12 cellular contexts compared by ENCODE assay signal in genomic region chr9:136403915-136404800, GRCh38. TPM values are rescaled to one million over a fixed set of nuclear protein-coding genes. Genes with fewer than 3 reads are reported as not detected.
DNase-seq lines count a peak whose midpoint lies in the region; ATAC-seq and TF ChIP-seq lines count a peak whose summit lies in the region.
"Had no signal": no experiment of that assay in that cellular context is flagged by ENCODE, and none has a peak within 500 bp of the region (broad histone marks: within the 10 kb centered on the region; RNA-seq: fewer than 3 reads in every experiment).

No MANE protein-coding gene starts in this region.

- POLR2A ChIA-PET in CD4-positive, alpha-beta T cell (lab: Charles Lee), result interaction anchor here (0.8 to 2.0 kb wide), 6 partner anchors 14 to 136 kb away, joined by 4 to 7 read pairs (median 6); partner anchors contain the start of genes DNLZ and INPP5E
- POLR2A ChIA-PET in naive thymus-derived CD8-positive, alpha-beta T cell (lab: Charles Lee), result interaction anchor here (0.6 to 5.7 kb wide), 4 partner anchors 9 to 40 kb away, joined by 3 to 34 read pairs (median 4); partner anchors contain the start of gene DNLZ

- H3K27ac ChIP-seq in CD4-positive, alpha-beta T cell (ENCODE audit: low read depth, low read length), result peak overlapping the region; percentile 52

- no peak overlapping the region for H2AFZ ChIP-seq in Loucy (ENCODE audit: low read length)

- peak overlapping the region; percentile 46 for H3K9ac ChIP-seq in Loucy (ENCODE audit: low read depth, low read length, poor library complexity, severe bottlenecking)

- H3F3A ChIP-seq in Loucy (ENCODE audit: low read depth), result 0 out of 2 replicates have a peak, but pooled peaks cover 4% of the 10 kb centered on the region

- no peak for ATAC-seq in CD4-positive, alpha-beta T cell (ENCODE audit: poor library complexity)
- peak; percentile 5 to 8 for ATAC-seq in naive thymus-derived CD8-positive, alpha-beta T cell
- no peak for ATAC-seq in HG02571 (IDR thresholded peaks at IDR 0.05; ENCODE audit: unreplicated experiment)
- ATAC-seq: left lobe of liver had no signal

- intact Hi-C loops in CD4-positive, alpha-beta T cell (cut with DNase I, micrococcal nuclease), result loop anchor here in 1 of 2 experiments (10.0 kb wide), 3 partner anchors 141 to 439 kb away; partner anchors contain the start of genes NOTCH1, RABL6 and UBAC1
- intact Hi-C loops in CD14-positive monocyte (cut with micrococcal nuclease), result loop anchor here in 1 of 2 donors (5.0 kb wide), 1 partner anchor 42 kb away; the partner anchor contains the start of gene DNLZ

- no peaks in the 10 kb centered on the region for H3K27me3 ChIP-seq in CD4-positive, alpha-beta T cell (ENCODE audit: control insufficient read depth, insufficient read depth, low read length)
- no peaks in the 10 kb centered on the region for H3K27me3 ChIP-seq in Loucy (ENCODE audit: insufficient read depth, low read length, poor library complexity, severe bottlenecking)

- H3K4me3 Mint-ChIP-seq in CD4-positive, alpha-beta T cell, result peak overlapping the region; percentile 74
- peak overlapping the region; percentile 70 for H3K4me3 Mint-ChIP-seq in activated T-cell treated with anti-CD3 and anti-CD28 coated beads, Interleukin-2, amount 50 U/mL, for 24 hours
- peak overlapping the region; percentile 39 to 77 (median 70) for H3K4me3 Mint-ChIP-seq in naive thymus-derived CD8-positive, alpha-beta T cell
- no peak overlapping the region for H3K4me3 Mint-ChIP-seq in CD14-positive monocyte

- no peaks in the 10 kb centered on the region for H3K27me3 Mint-ChIP-seq in CD4-positive, alpha-beta T cell
- no peaks in the 10 kb centered on the region for H3K27me3 Mint-ChIP-seq in activated T-cell treated with anti-CD3 and anti-CD28 coated beads, Interleukin-2, amount 50 U/mL, for 24 hours
- no peaks in the 10 kb centered on the region for H3K27me3 Mint-ChIP-seq in naive thymus-derived CD8-positive, alpha-beta T cell
- peaks cover 0 to 4% (median 2%) of the 10 kb centered on the region in 3 donors for H3K27me3 Mint-ChIP-seq in CD14-positive monocyte (ENCODE audit: low read depth in 3 of 3)

- no peaks in the 10 kb centered on the region for H3K9me3 Mint-ChIP-seq in CD4-positive, alpha-beta T cell
- H3K9me3 Mint-ChIP-seq in activated T-cell treated with anti-CD3 and anti-CD28 coated beads, Interleukin-2, amount 50 U/mL, for 24 hours, result no peaks in the 10 kb centered on the region
- H3K9me3 Mint-ChIP-seq in naive thymus-derived CD8-positive, alpha-beta T cell, result no peaks in the 10 kb centered on the region
- peaks cover 0 to 2% (median 0%) of the 10 kb centered on the region in 7 donors for H3K9me3 Mint-ChIP-seq in CD14-positive monocyte

- H3K79me2 ChIP-seq in Loucy (ENCODE audit: insufficient read depth, low read length), result peaks cover 31% of the 10 kb centered on the region

- peak overlapping the region; percentile 74 for H3K4me2 ChIP-seq in Loucy (ENCODE audit: low read depth, low read length, poor library complexity, severe bottlenecking)

- peaks cover 53% of the 10 kb centered on the region for H3K4me1 Mint-ChIP-seq in CD4-positive, alpha-beta T cell (ENCODE audit: low read depth)
- H3K4me1 Mint-ChIP-seq in activated T-cell treated with anti-CD3 and anti-CD28 coated beads, Interleukin-2, amount 50 U/mL, for 24 hours (ENCODE audit: low read depth), result peaks cover 73% of the 10 kb centered on the region
- H3K4me1 Mint-ChIP-seq in naive thymus-derived CD8-positive, alpha-beta T cell, result peaks cover 32 to 75% (median 55%) of the 10 kb centered on the region in 4 donors
- H3K4me1 Mint-ChIP-seq in CD14-positive monocyte, result peaks cover 17% of the 10 kb centered on the region

- peaks cover 8% of the 10 kb centered on the region for H4K20me1 ChIP-seq in Loucy (ENCODE audit: insufficient read depth, low read length, poor library complexity, severe bottlenecking)

- no peaks in the 10 kb centered on the region for H3K9me2 ChIP-seq in Loucy (replicated peaks; ENCODE audit: low read depth, low read length)

- H3K36me3 Mint-ChIP-seq in CD4-positive, alpha-beta T cell (ENCODE audit: low read depth), result peaks cover 47% of the 10 kb centered on the region
- H3K36me3 Mint-ChIP-seq in activated T-cell treated with anti-CD3 and anti-CD28 coated beads, Interleukin-2, amount 50 U/mL, for 24 hours (ENCODE audit: low read depth), result peaks cover 78% of the 10 kb centered on the region
- peaks cover 0 to 39% (median 5%) of the 10 kb centered on the region in 3 donors for H3K36me3 Mint-ChIP-seq in naive thymus-derived CD8-positive, alpha-beta T cell
- peaks cover 37 to 62% of the 10 kb centered on the region in 2 donors for H3K36me3 Mint-ChIP-seq in CD14-positive monocyte

- TF ChIP-seq CTCF in CD4-positive, alpha-beta T cell (IDR thresholded peaks at IDR 0.05), result no peak
- TF ChIP-seq CTCF in Loucy (conservative IDR thresholded peaks at IDR 0.05; ENCODE audit: low read length), result no peak
- TF ChIP-seq CTCF in CD14-positive monocyte (IDR thresholded peaks at IDR 0.05), result no peak

- CTCF ChIA-PET in CD4-positive, alpha-beta T cell (lab: Charles Lee), result interaction anchor here (1.8 kb wide), 1 partner anchor 41 kb away, joined by 18 read pairs; the partner anchor contains the start of gene DNLZ

- no peaks in the 10 kb centered on the region for H3K9me3 ChIP-seq in CD4-positive, alpha-beta T cell (ENCODE audit: control insufficient read depth, low read length)
- H3K9me3 ChIP-seq in Loucy (ENCODE audit: insufficient read depth, low read depth, low read length), result no peaks in the 10 kb centered on the region

- peaks cover 41% of the 10 kb centered on the region for H3K4me1 ChIP-seq in Loucy (ENCODE audit: insufficient read depth, low read length, poor library complexity, severe bottlenecking)

- H3K4me3 ChIP-seq in Loucy (ENCODE audit: low read length, poor library complexity, severe bottlenecking), result peak overlapping the region; percentile 37

- peak in 2 of 10 experiments; percentile 16 to 23 for DNase-seq in CD4-positive, alpha-beta T cell
- peak; percentile 62 for DNase-seq in activated T-cell treated with anti-CD3 and anti-CD28 coated beads, Interleukin-2, amount 50 U/mL, for 24 hours
- DNase-seq in naive thymus-derived CD8-positive, alpha-beta T cell, result peak in 4 of 10 donors; percentile 13 to 36 (median 25)
- DNase-seq in CD14-positive monocyte (ENCODE audit: low spot score) (no peak), NCI-H1417 (lab: John Stamatoyannopoulos, UW) (no peak), NCI-H446 treated with DMSO at 0.1 percent for 48 hours (lab: John Stamatoyannopoulos, UW) (no peak)
- DNase-seq: foreskin fibroblast, GF-D8, NCI-H2029 had no signal

- H3K36me3 ChIP-seq in Loucy (ENCODE audit: insufficient read depth, low read length), result peaks cover 6% of the 10 kb centered on the region; the same call in 1 of the 2 replicates

- peak overlapping the region; percentile 91 for H3K27ac Mint-ChIP-seq in CD4-positive, alpha-beta T cell
- peak overlapping the region; percentile 96 for H3K27ac Mint-ChIP-seq in activated T-cell treated with anti-CD3 and anti-CD28 coated beads, Interleukin-2, amount 50 U/mL, for 24 hours
- peak overlapping the region; percentile 74 to 96 (median 88) for H3K27ac Mint-ChIP-seq in naive thymus-derived CD8-positive, alpha-beta T cell
- H3K27ac Mint-ChIP-seq in CD14-positive monocyte, result peak overlapping the region in 3 of 7 donors; percentile 41 to 74 (median 67)

RNA-seq across cellular contexts. Expression of gene SNAPC4, which starts 4.2 kb away (rescaled TPM):
- total RNA-seq in CD4-positive, alpha-beta T cell, result 1 to 10 TPM; 7.7 to 8.0 TPM
- total RNA-seq in naive thymus-derived CD8-positive, alpha-beta T cell, result 10 to 100 TPM; 13.7 to 15.6 TPM
- 1 to 10 TPM in 2 of 3 donors, under 1 TPM in 1; 0.90 to 2.0 (median 1.3) TPM for polyA plus RNA-seq in naive thymus-derived CD8-positive, alpha-beta T cell
- 1 to 10 TPM in 1 of 2 donors, under 1 TPM in 1; 0.59 to 1.2 TPM for polyA plus RNA-seq in CD14-positive monocyte

RNA-seq across cellular contexts. Expression of gene ENTR1, which starts 6.3 kb away (rescaled TPM):
- 10 to 100 TPM; 37.7 to 43.2 TPM for total RNA-seq in CD4-positive, alpha-beta T cell
- total RNA-seq in naive thymus-derived CD8-positive, alpha-beta T cell, result 10 to 100 TPM; 88.1 to 96.0 TPM
- polyA plus RNA-seq in naive thymus-derived CD8-positive, alpha-beta T cell, result 10 to 100 TPM in 2 of 3 donors, 1 to 10 TPM in 1; 9.7 to 16.8 (median 11.4) TPM
- 1 to 10 TPM; 3.3 to 9.6 TPM for polyA plus RNA-seq in CD14-positive monocyte

RNA-seq across cellular contexts. Expression of gene PMPCA, which starts 6.3 kb away (rescaled TPM):
- 100 to 1,000 TPM; 107 to 109 TPM for total RNA-seq in CD4-positive, alpha-beta T cell
- 10 to 100 TPM; 67.8 to 73.2 TPM for total RNA-seq in naive thymus-derived CD8-positive, alpha-beta T cell
- 10 to 100 TPM; 37.0 to 47.0 (median 42.1) TPM for polyA plus RNA-seq in naive thymus-derived CD8-positive, alpha-beta T cell
- polyA plus RNA-seq in CD14-positive monocyte, result 10 to 100 TPM; 23.1 to 24.9 TPM

RNA-seq across cellular contexts. Expression of gene CARD9, which starts 30.7 kb away (rescaled TPM):
- under 1 TPM; 0.36 to 0.64 TPM for total RNA-seq in CD4-positive, alpha-beta T cell
- total RNA-seq in naive thymus-derived CD8-positive, alpha-beta T cell, result under 1 TPM; 0.70 to 0.85 TPM
- under 1 TPM; 0.08 to 0.21 (median 0.12) TPM for polyA plus RNA-seq in naive thymus-derived CD8-positive, alpha-beta T cell
- 10 to 100 TPM; 34.3 to 41.4 TPM for polyA plus RNA-seq in CD14-positive monocyte

RNA-seq across cellular contexts. Expression of gene INPP5E, which starts 35.5 kb away (rescaled TPM):
- 10 to 100 TPM; 17.2 to 19.4 TPM for total RNA-seq in CD4-positive, alpha-beta T cell
- 10 to 100 TPM; 26.4 to 27.3 TPM for total RNA-seq in naive thymus-derived CD8-positive, alpha-beta T cell
- 1 to 10 TPM in 2 of 3 donors, under 1 TPM in 1; 0.90 to 4.4 (median 2.1) TPM for polyA plus RNA-seq in naive thymus-derived CD8-positive, alpha-beta T cell
- polyA plus RNA-seq in CD14-positive monocyte, result 1 to 10 TPM; 1.0 TPM

Comparison
In these comparisons a context has a peak if more than half of its experiments do, and no peak if none do; other contexts are left out.
1. ATAC-seq: peak in naive thymus-derived CD8-positive, alpha-beta T cell (2 of 2); none in CD4-positive, alpha-beta T cell (single experiment) and HG02571 (single experiment).
2. H3K4me3 Mint-ChIP-seq: peak in CD4-positive, alpha-beta T cell (single experiment), activated T-cell treated with anti-CD3 and anti-CD28 coated beads, Interleukin-2, amount 50 U/mL, for 24 hours (single experiment) and naive thymus-derived CD8-positive, alpha-beta T cell (10 of 10); none in CD14-positive monocyte (0 of 2).